In genomic region chr6:22363966-22364296, GRCh38 we compare ENCODE assay signal across 17 cellular contexts.
DNase-seq lines count a peak whose midpoint lies in the region; ATAC-seq and TF ChIP-seq lines count a peak whose summit lies in the region.
"Had no signal": no experiment of that assay in that cellular context is flagged by ENCODE, and none has a peak within 500 bp of the region (broad histone marks: within the 10 kb centered on the region; RNA-seq: fewer than 3 reads in every experiment).

No MANE protein-coding gene starts in this region.

- intact Hi-C loops in Right ventricle myocardium inferior (cut with DNase I) (no loop called here), left ventricle myocardium inferior (cut with micrococcal nuclease) (loop anchor here (5.0 kb wide), 1 partner anchor 598 kb away; no protein-coding TSS in a partner anchor), ascending aorta (cut with DNase I) (no loop called here), lower lobe of right lung (cut with DNase I) (no loop called here)

- ATAC-seq in Right ventricle myocardium inferior (peak; percentile 34), thoracic aorta (ENCODE audit: insufficient number of reproducible peaks, low FRiP score, low read depth) (no peak), lower lobe of right lung (no peak), GM19023 (IDR thresholded peaks at IDR 0.05; ENCODE audit: unreplicated experiment) (no peak), HG03196 (IDR thresholded peaks at IDR 0.05; ENCODE audit: unreplicated experiment) (no peak)
- ATAC-seq: gastroesophageal sphincter, left colon had no signal

- no peak overlapping the region for H3K4me3 ChIP-seq in left ventricle myocardium inferior
- no peak overlapping the region for H3K4me3 ChIP-seq in ascending aorta
- H3K4me3 ChIP-seq in thoracic aorta = peak overlapping the region; percentile 32
- no peak overlapping the region for H3K4me3 ChIP-seq in lower lobe of right lung
- H3K4me3 ChIP-seq: gastroesophageal sphincter, sigmoid colon, stomach had no signal

- no peaks in the 10 kb centered on the region for H3K27me3 ChIP-seq in left ventricle myocardium inferior (ENCODE audit: low read depth)
- H3K27me3 ChIP-seq in ascending aorta = no peaks in the 10 kb centered on the region
- H3K27me3 ChIP-seq in thoracic aorta (replicated peaks; ENCODE audit: insufficient read depth) = no peaks in the 10 kb centered on the region
- H3K27me3 ChIP-seq in lower lobe of right lung (ENCODE audit: low read depth) = no peaks in the 10 kb centered on the region
- H3K27me3 ChIP-seq: gastroesophageal sphincter, sigmoid colon, stomach had no signal

- H3K9me3 ChIP-seq in left ventricle myocardium inferior (replicated peaks) (peaks cover 16% of the 10 kb centered on the region), ascending aorta (no peaks in the 10 kb centered on the region), thoracic aorta (no peaks in the 10 kb centered on the region), lower lobe of right lung (no peaks in the 10 kb centered on the region)
- H3K9me3 ChIP-seq: sigmoid colon had no signal

- DNase-seq in Right ventricle myocardium inferior (ENCODE audit: missing footprints) (no peak), left ventricle myocardium inferior (no peak), ascending aorta (ENCODE audit: low spot score in 2 of 2) (no peak), fibroblast of the conjunctiva (ENCODE audit: low read depth) (peak; percentile 16), thoracic aorta (ENCODE audit: low spot score) (no peak), lower lobe of right lung (no peak)
- DNase-seq: activated CD4-positive, alpha-beta T cell treated with anti-CD3 and anti-CD28 coated beads, Interleukin-2, amount 50 U/mL, for 1 hour; CD4-positive, CD25-positive, alpha-beta regulatory T cell; cortex of kidney; left colon; NCI-H82; occipital lobe; sigmoid colon; stomach had no signal

- H3K27ac ChIP-seq in left ventricle myocardium inferior (replicated peaks) = no peak overlapping the region
- peak overlapping the region; percentile 20 to 37 for H3K27ac ChIP-seq in ascending aorta
- peak overlapping the region; percentile 25 to 52 for H3K27ac ChIP-seq in thoracic aorta
- H3K27ac ChIP-seq in lower lobe of right lung = no peak overlapping the region
- H3K27ac ChIP-seq: gastroesophageal sphincter, sigmoid colon, stomach had no signal

- H3K36me3 ChIP-seq in left ventricle myocardium inferior (no peaks in the 10 kb centered on the region), ascending aorta (no peaks in the 10 kb centered on the region), thoracic aorta (no peaks in the 10 kb centered on the region), lower lobe of right lung (no peaks in the 10 kb centered on the region)
- H3K36me3 ChIP-seq: gastroesophageal sphincter, sigmoid colon, stomach had no signal

- H3K4me1 ChIP-seq in left ventricle myocardium inferior = peaks cover 11% of the 10 kb centered on the region
- H3K4me1 ChIP-seq in ascending aorta = peaks cover 8 to 11% of the 10 kb centered on the region in 2 donors
- peaks cover 14 to 33% of the 10 kb centered on the region in 2 donors for H3K4me1 ChIP-seq in thoracic aorta (ENCODE audit: control insufficient read depth in 1 of 2, low read depth in 2 of 2)
- peaks cover 5% of the 10 kb centered on the region for H3K4me1 ChIP-seq in lower lobe of right lung
- H3K4me1 ChIP-seq: gastroesophageal sphincter, stomach had no signal

- TF ChIP-seq CTCF in left ventricle myocardium inferior (IDR thresholded peaks at IDR 0.05; ENCODE audit: borderline replicate concordance) (no peak), ascending aorta (IDR thresholded peaks at IDR 0.05) (no peak), thoracic aorta (IDR thresholded peaks at IDR 0.05) (no peak), lower lobe of right lung (IDR thresholded peaks at IDR 0.05) (no peak)

Comparison
In these comparisons a context has a peak if more than half of its experiments do, and no peak if none do; other contexts are left out.
1. H3K27ac ChIP-seq: peak in ascending aorta (2 of 2) and thoracic aorta (2 of 2); none in left ventricle myocardium inferior (single experiment) and lower lobe of right lung (single experiment).